1 cellular context compared by ENCODE assay signal in the genomic region with DNA sequence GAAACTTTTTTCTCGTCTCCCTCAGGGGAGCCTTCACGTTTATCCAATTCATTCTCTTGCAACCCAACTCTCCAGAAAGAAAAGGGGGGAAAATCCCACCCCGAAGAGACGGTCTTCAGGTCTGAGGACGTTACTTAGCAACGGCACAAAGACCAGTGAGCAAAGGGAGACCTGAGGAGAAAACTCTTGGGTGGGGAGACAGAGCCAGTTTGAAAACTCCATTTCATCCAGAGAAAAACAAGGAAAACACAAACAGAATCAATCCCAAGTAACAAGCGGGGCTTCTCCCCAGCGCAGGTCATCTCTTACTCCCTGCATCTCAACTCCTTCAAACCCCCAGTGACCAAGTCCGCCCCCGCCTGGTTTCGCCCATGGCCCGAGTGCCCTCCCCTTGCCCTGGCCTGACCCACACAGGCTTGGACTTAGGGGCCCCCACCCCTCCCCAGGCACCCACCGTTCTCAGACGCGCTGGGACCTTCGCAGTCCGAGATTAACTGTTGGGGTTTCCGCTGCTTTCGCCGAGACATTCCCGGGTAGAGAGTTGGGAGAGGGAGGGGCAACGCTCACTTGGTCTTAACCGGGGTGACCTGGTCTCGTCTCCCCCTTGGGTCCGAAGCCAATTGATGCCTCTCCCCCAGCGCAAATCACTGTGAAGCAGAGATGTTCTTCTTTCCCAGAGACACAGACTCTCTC.
A peak's percentile ranks its signal among the peaks of the same experiment; 100 is the strongest.
TF ChIP-seq lines count a peak whose summit lies in the region.

No MANE protein-coding gene starts in this region.

TF ChIP-seq in GM12878, 131 proteins besides CTCF, POLR2A, EP300 and RAD21:
- TF ChIP-seq IKZF1 (conservative IDR thresholded peaks at IDR 0.05) (0 out of 2 replicates have a peak, but pooled peaks have one; percentile 16), ZNF384 (IDR thresholded peaks at IDR 0.05; ENCODE audit: borderline replicate concordance, low read depth, low read length) (no peak), FOXK2 (IDR thresholded peaks at IDR 0.05) (peak; percentile 46)
